In genomic region chr2:144515425-144515693, GRCh38 we compare ENCODE assay signal across 2 cellular contexts.
TF ChIP-seq lines count a peak whose summit lies in the region.

No MANE protein-coding gene starts in this region.

TF ChIP-seq in endothelial cell of umbilical vein, 7 proteins besides CTCF, POLR2A, EP300 and RAD21:
- TF ChIP-seq MYC (IDR thresholded peaks at IDR 0.05; ENCODE audit: low read depth, low read length): no peak
- no peak for TF ChIP-seq MAX (IDR thresholded peaks at IDR 0.05; ENCODE audit: insufficient read depth, insufficient read length)
- TF ChIP-seq JUN (IDR thresholded peaks at IDR 0.05; ENCODE audit: borderline replicate concordance, insufficient read depth, insufficient read length, low read depth): no peak
- no peak for TF ChIP-seq GATA2 (IDR thresholded peaks at IDR 0.05; ENCODE audit: insufficient read depth, insufficient read length, low read depth, low read length)

TF ChIP-seq in GM12891, 5 proteins besides CTCF, POLR2A, EP300 and RAD21:
- no peak for TF ChIP-seq PAX5 (IDR thresholded peaks at IDR 0.05; ENCODE audit: insufficient read depth, low read length, severe bottlenecking)
- TF ChIP-seq POLR2AphosphoS5 (IDR thresholded peaks at IDR 0.05; ENCODE audit: low read depth, low read length): no peak
- TF ChIP-seq TAF1 (IDR thresholded peaks at IDR 0.05; ENCODE audit: low read depth, low read length): no peak
- TF ChIP-seq SPI1 (IDR thresholded peaks at IDR 0.05; ENCODE audit: low read depth, low read length): no peak
- TF ChIP-seq POU2F2 (IDR thresholded peaks at IDR 0.05; ENCODE audit: low read depth, low read length): no peak
TF ChIP-seq in GM12891: peak in this region for 0.
